12 cellular contexts compared by ENCODE assay signal in genomic region chr9:127929044-127929979, GRCh38. TPM values are rescaled to one million over a fixed set of nuclear protein-coding genes. Genes with fewer than 3 reads are reported as not detected.
DNase-seq lines count a peak whose midpoint lies in the region; ATAC-seq lines count a peak whose summit lies in the region.
"Had no signal": no experiment of that assay in that cellular context is flagged by ENCODE, and none has a peak within 500 bp of the region (broad histone marks: within the 10 kb centered on the region; RNA-seq: fewer than 3 reads in every experiment).

No MANE protein-coding gene starts in this region.

- no peak overlapping the region for H3K4me2 ChIP-seq in neuronal stem cell (ENCODE audit: insufficient read depth, low read length, poor library complexity, severe bottlenecking)

- no peak overlapping the region for H3K27ac ChIP-seq in neuronal stem cell (replicated peaks; ENCODE audit: low read length)
- H3K27ac ChIP-seq: psoas muscle had no signal

- no peaks in the 10 kb centered on the region for H3K79me1 ChIP-seq in neuronal stem cell (ENCODE audit: low read depth, low read length)

- H3K4me1 ChIP-seq in NT2/D1 (ENCODE audit: insufficient read depth, insufficient read length) = peaks cover 39% of the 10 kb centered on the region
- H3K4me1 ChIP-seq in neuronal stem cell (ENCODE audit: control insufficient read depth in 2 of 2, insufficient read depth in 1 of 2, low read depth in 1 of 2, low read length in 2 of 2) = peaks cover 15 to 22% of the 10 kb centered on the region in 2 donors

- no peak overlapping the region for H4K8ac ChIP-seq in neuronal stem cell (ENCODE audit: low read depth, low read length)

- H2BK12ac ChIP-seq in neuronal stem cell (ENCODE audit: low read length) = peak overlapping the region; percentile 81

- H2AFZ ChIP-seq in neuronal stem cell (ENCODE audit: low read length) = no peak overlapping the region

- peak overlapping the region; percentile 89 for H2AK5ac ChIP-seq in neuronal stem cell (ENCODE audit: low read depth, low read length)

- no CpG with 5 or more reads among the region's 17 CpGs for WGBS in neuronal stem cell (ENCODE audit: extremely low coverage in 2 of 2, insufficient read length in 2 of 2, insufficient replicate concordance in 1 of 2), 2 donors

- ATAC-seq in activated T-cell treated with anti-CD3 and anti-CD28 coated beads, Interleukin-2, amount 50 U/mL, for 4 hours = no peak
- no peak for ATAC-seq in effector memory CD8-positive, alpha-beta T cell (replicated peaks)
- ATAC-seq in HG02623 (IDR thresholded peaks at IDR 0.05; ENCODE audit: unreplicated experiment) = no peak

- H3K27me3 Mint-ChIP-seq in activated T-cell treated with anti-CD3 and anti-CD28 coated beads, Interleukin-2, amount 50 U/mL, for 4 hours (ENCODE audit: low read depth) = peaks cover 5% of the 10 kb centered on the region
- H3K27me3 Mint-ChIP-seq in effector memory CD8-positive, alpha-beta T cell = peaks cover 7 to 9% of the 10 kb centered on the region in 2 donors

- H3K23ac ChIP-seq in neuronal stem cell (ENCODE audit: low read depth, low read length, poor library complexity) = peak overlapping the region; percentile 81

- no peak overlapping the region for H2BK120ac ChIP-seq in neuronal stem cell (ENCODE audit: low read depth, low read length)

- H3K27me3 ChIP-seq in NT2/D1 (ENCODE audit: insufficient read depth, insufficient read length) (peaks cover 48% of the 10 kb centered on the region), neuronal stem cell (ENCODE audit: control insufficient read depth in 3 of 3, insufficient read depth in 3 of 3, low read depth in 1 of 3, low read length in 3 of 3) (peaks cover 2 to 53% (median 38%) of the 10 kb centered on the region in 3 experiments)

- H2BK15ac ChIP-seq in neuronal stem cell (ENCODE audit: low read length) = peak overlapping the region; percentile 40

- peaks cover 23% of the 10 kb centered on the region for H3K4me1 Mint-ChIP-seq in activated T-cell treated with anti-CD3 and anti-CD28 coated beads, Interleukin-2, amount 50 U/mL, for 4 hours (ENCODE audit: low read depth)
- peaks cover 13 to 20% of the 10 kb centered on the region in 2 donors for H3K4me1 Mint-ChIP-seq in effector memory CD8-positive, alpha-beta T cell (ENCODE audit: low read depth in 2 of 2)

- H3K9me3 Mint-ChIP-seq in activated T-cell treated with anti-CD3 and anti-CD28 coated beads, Interleukin-2, amount 50 U/mL, for 4 hours = no peaks in the 10 kb centered on the region
- H3K9me3 Mint-ChIP-seq in effector memory CD8-positive, alpha-beta T cell = no peaks in the 10 kb centered on the region

- peaks cover 2% of the 10 kb centered on the region for H3K36me3 Mint-ChIP-seq in activated T-cell treated with anti-CD3 and anti-CD28 coated beads, Interleukin-2, amount 50 U/mL, for 4 hours (ENCODE audit: insufficient read depth)
- H3K36me3 Mint-ChIP-seq in effector memory CD8-positive, alpha-beta T cell (ENCODE audit: insufficient read depth) = peaks cover 32% of the 10 kb centered on the region

- H3K9me3 ChIP-seq in NT2/D1 (ENCODE audit: insufficient read depth, low read length) (no peaks in the 10 kb centered on the region), neuronal stem cell (replicated peaks in 1 of 2; ENCODE audit: control insufficient read depth in 2 of 2, insufficient read depth in 1 of 2, low read depth in 1 of 2, low read length in 2 of 2) (no peaks in the 10 kb centered on the region)
- H3K9me3 ChIP-seq: Peyer's patch, psoas muscle had no signal

- H3K18ac ChIP-seq in neuronal stem cell (ENCODE audit: low read length) = peak overlapping the region; percentile 53

- peak overlapping the region; percentile 47 for H3K14ac ChIP-seq in neuronal stem cell (ENCODE audit: low read length)

- DNase-seq in activated T-cell treated with anti-CD3 and anti-CD28 coated beads, Interleukin-2, amount 50 U/mL, for 4 hours = no peak
- DNase-seq in activated T-cell treated with anti-CD3 and anti-CD28 coated beads, Interleukin-2, amount 50 U/mL, for 1 hour = no peak
- DNase-seq in NT2/D1 (ENCODE audit: low read depth, low spot score) (no peak), neuronal stem cell (ENCODE audit: low spot score) (no peak), DMS114 treated with DMSO at 0.1 percent for 48 hours (lab: John Stamatoyannopoulos, UW; ENCODE audit: unreplicated experiment) (no peak), DMS 273 treated with DMSO at 0.1 percent for 48 hours (lab: John Stamatoyannopoulos, UW) (no peak)
- no peak for DNase-seq in effector memory CD8-positive, alpha-beta T cell
- DNase-seq: NCI-H1105 treated with DMSO at 0.1 percent for 48 hours, NCI-H446, Peyer's patch, psoas muscle had no signal

- no peak overlapping the region for H3K4me3 ChIP-seq in NT2/D1 (ENCODE audit: insufficient read length, low read depth)
- H3K4me3 ChIP-seq in neuronal stem cell (ENCODE audit: low read length in 2 of 2) = no peak overlapping the region

- peak overlapping the region; percentile 72 for H3K4me3 Mint-ChIP-seq in activated T-cell treated with anti-CD3 and anti-CD28 coated beads, Interleukin-2, amount 50 U/mL, for 4 hours
- H3K4me3 Mint-ChIP-seq in effector memory CD8-positive, alpha-beta T cell = peak overlapping the region; percentile 78 to 85

- H3K36me3 ChIP-seq in NT2/D1 (ENCODE audit: insufficient read depth, insufficient read length, low read length) = peaks cover 1% of the 10 kb centered on the region
- peaks cover 0 to under 1% of the 10 kb centered on the region in 2 donors for H3K36me3 ChIP-seq in neuronal stem cell (replicated peaks in 1 of 2; ENCODE audit: control insufficient read depth in 2 of 2, insufficient read depth in 2 of 2, low read length in 2 of 2)
- H3K36me3 ChIP-seq: Peyer's patch had no signal

- no peak overlapping the region for H3K27ac Mint-ChIP-seq in effector memory CD8-positive, alpha-beta T cell

- H3K9ac ChIP-seq in NT2/D1 (ENCODE audit: insufficient read length, low read depth) = peak overlapping the region; percentile 78
- H3K9ac ChIP-seq in neuronal stem cell (ENCODE audit: low read depth, low read length, poor library complexity) = no peak overlapping the region

- H4K91ac ChIP-seq in neuronal stem cell (ENCODE audit: low read depth, low read length, poor library complexity) = no peak overlapping the region

- no peak overlapping the region for H2BK5ac ChIP-seq in neuronal stem cell (ENCODE audit: low read length)

- no peak overlapping the region for H3K4ac ChIP-seq in neuronal stem cell (ENCODE audit: low read length)

RNA-seq across cellular contexts. Expression of gene PIP5KL1, which starts 1.3 kb away (rescaled TPM):
- total RNA-seq in activated T-cell treated with anti-CD3 and anti-CD28 coated beads, Interleukin-2, amount 50 U/mL, for 4 hours = 1 to 10 TPM; 2.3 to 3.5 (median 2.8) TPM
- 2.4 TPM for polyA plus RNA-seq in neuronal stem cell (2013, experiment 1 of 2)
- 2.5 TPM for polyA plus RNA-seq in neuronal stem cell (2013, experiment 2 of 2)

RNA-seq across cellular contexts. Expression of gene DPM2, which starts 8.3 kb away (rescaled TPM):
- total RNA-seq in activated T-cell treated with anti-CD3 and anti-CD28 coated beads, Interleukin-2, amount 50 U/mL, for 4 hours = 10 to 100 TPM; 89.6 to 91.5 (median 89.9) TPM
- 27.5 TPM for polyA plus RNA-seq in neuronal stem cell (2013, experiment 1 of 2)
- 25.3 TPM for polyA plus RNA-seq in neuronal stem cell (2013, experiment 2 of 2)

RNA-seq across cellular contexts. Expression of gene ST6GALNAC4, which starts 12.5 kb away (rescaled TPM):
- total RNA-seq in activated T-cell treated with anti-CD3 and anti-CD28 coated beads, Interleukin-2, amount 50 U/mL, for 4 hours = 10 to 100 TPM; 22.0 to 25.7 (median 24.7) TPM
- 11.3 TPM for polyA plus RNA-seq in neuronal stem cell (2013, experiment 1 of 2)
- polyA plus RNA-seq in neuronal stem cell (2013, experiment 2 of 2) = 12.7 TPM

RNA-seq across cellular contexts. Expression of gene ST6GALNAC6, which starts 29.9 kb away (rescaled TPM):
- total RNA-seq in activated T-cell treated with anti-CD3 and anti-CD28 coated beads, Interleukin-2, amount 50 U/mL, for 4 hours = 10 to 100 TPM; 25.9 to 31.5 (median 31.0) TPM
- 31.0 TPM for polyA plus RNA-seq in neuronal stem cell (2013, experiment 1 of 2)
- polyA plus RNA-seq in neuronal stem cell (2013, experiment 2 of 2) = 30.5 TPM

RNA-seq across cellular contexts. Expression of gene EEIG1, which starts 51.5 kb away (rescaled TPM):
- total RNA-seq in activated T-cell treated with anti-CD3 and anti-CD28 coated beads, Interleukin-2, amount 50 U/mL, for 4 hours = 10 to 100 TPM; 75.5 to 87.3 (median 86.0) TPM
- polyA plus RNA-seq in neuronal stem cell (2013, experiment 1 of 2) = 22.0 TPM
- 22.8 TPM for polyA plus RNA-seq in neuronal stem cell (2013, experiment 2 of 2)
